In genomic region chr17:20447534-20448321, GRCh38 we compare ENCODE assay signal across 7 cellular contexts. TPM values are rescaled to one million over a fixed set of nuclear protein-coding genes. Genes with fewer than 3 reads are reported as not detected.
"Had no signal": no experiment of that assay in that cellular context is flagged by ENCODE, and none has a peak within 500 bp of the region (broad histone marks: within the 10 kb centered on the region; RNA-seq: fewer than 3 reads in every experiment).

No MANE protein-coding gene starts in this region.

RNA-seq across cellular contexts. Expression of gene LGALS9B, which starts 19.6 kb away (rescaled TPM):
- total RNA-seq: LHCN-M2, MCF 10A, OCI-LY7, Right ventricle myocardium inferior, RPMI7951, SJCRH30, SK-MEL-5 had no signal
